ENCODE assay signal across 9 cellular contexts in the genomic region with DNA sequence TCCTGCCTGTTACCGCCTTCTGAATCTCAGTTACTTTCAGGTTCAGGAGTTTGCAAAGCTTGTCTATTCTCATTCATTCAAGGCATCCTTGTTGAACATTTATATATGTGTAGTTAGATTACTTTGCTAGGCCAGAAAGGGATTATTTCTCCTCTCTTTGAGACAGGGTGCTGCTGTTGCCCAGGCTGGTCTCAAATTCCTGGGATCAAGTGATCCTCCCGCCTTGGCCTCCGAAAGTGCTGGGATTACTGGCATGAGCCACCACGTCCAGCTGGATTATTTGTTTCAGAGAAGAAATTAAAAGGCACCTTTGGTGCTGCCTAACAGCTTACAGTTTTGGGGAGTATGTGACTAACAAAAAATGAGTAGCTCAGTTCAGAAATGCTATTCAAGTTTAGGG. TPM values are rescaled to one million over a fixed set of nuclear protein-coding genes. Genes with fewer than 3 reads are reported as not detected.
DNase-seq lines count a peak whose midpoint lies in the region; ATAC-seq and TF ChIP-seq lines count a peak whose summit lies in the region.
"Had no signal": no experiment of that assay in that cellular context is flagged by ENCODE, and none has a peak within 500 bp of the region (broad histone marks: within the 10 kb centered on the region; RNA-seq: fewer than 3 reads in every experiment).

No MANE protein-coding gene starts in this region.

- TF ChIP-seq CTCF in AG10803 (conservative IDR thresholded peaks at IDR 0.05; ENCODE audit: low read length): no peak
- TF ChIP-seq CTCF in coronary artery (IDR thresholded peaks at IDR 0.05): no peak
- no peak for TF ChIP-seq CTCF in natural killer cell (IDR thresholded peaks at IDR 0.05)

- peaks cover 0 to 3% of the 10 kb centered on the region in 2 donors for H3K27me3 Mint-ChIP-seq in natural killer cell (ENCODE audit: low read depth in 2 of 2)

- H3K36me3 ChIP-seq in KOPT-K1 (ENCODE audit: insufficient read depth, low read length): peaks cover 6% of the 10 kb centered on the region; the same call in 1 of the 2 replicates

- H3K4me3 Mint-ChIP-seq in natural killer cell: peak overlapping the region; percentile 96

- H3K4me1 Mint-ChIP-seq in natural killer cell: peaks cover 44 to 56% of the 10 kb centered on the region in 2 donors

- intact Hi-C loops in natural killer cell (cut with micrococcal nuclease): loop anchor here (1.0 to 2.0 kb wide), 2 partner anchors 14 to 71 kb away; a partner anchor contains a TSS

- H3K9me3 ChIP-seq in KOPT-K1 (ENCODE audit: insufficient read depth, low read length, poor library complexity, severe bottlenecking): no peaks in the 10 kb centered on the region

- ATAC-seq in natural killer cell: no peak
- ATAC-seq in GM19328 (IDR thresholded peaks at IDR 0.05; ENCODE audit: unreplicated experiment): no peak
- no peak for ATAC-seq in HG03196 (IDR thresholded peaks at IDR 0.05; ENCODE audit: unreplicated experiment)

- peak overlapping the region; percentile 97 for H3K4me3 ChIP-seq in AG10803 (ENCODE audit: low read length)
- H3K4me3 ChIP-seq in coronary artery: peak overlapping the region; percentile 96

- no peaks in the 10 kb centered on the region for H3K36me3 Mint-ChIP-seq in natural killer cell

- no peak for DNase-seq in AG10803 (ENCODE audit: low read depth)
- DNase-seq in coronary artery (ENCODE audit: low spot score): no peak
- no peak for DNase-seq in natural killer cell
- DNase-seq in mucosa of gallbladder (ENCODE audit: low spot score): no peak
- DNase-seq in NCI-H526 treated with DMSO at 0.1 percent for 48 hours (lab: John Stamatoyannopoulos, UW): no peak

- H3K9me3 Mint-ChIP-seq in natural killer cell: no peaks in the 10 kb centered on the region

- peak overlapping the region; percentile 97 to 98 for H3K27ac Mint-ChIP-seq in natural killer cell

- H3K27ac ChIP-seq in KOPT-K1 (ENCODE audit: low read depth, low read length, poor library complexity, severe bottlenecking): peak overlapping the region; percentile 91
- peak overlapping the region; percentile 95 to 99 for H3K27ac ChIP-seq in coronary artery

RNA-seq across cellular contexts. Expression of a gene that starts 0.8 kb away (rescaled TPM):
- 10 to 100 TPM; 56.1 to 65.5 (median 65.4) TPM for total RNA-seq in natural killer cell
- total RNA-seq in mucosa of gallbladder: 58.7 TPM

RNA-seq across cellular contexts. Expression of a gene that starts 27.5 kb away (rescaled TPM):
- total RNA-seq in natural killer cell (not detected), mucosa of gallbladder (617 TPM)
- total RNA-seq: mesenteric fat pad had no signal

RNA-seq across cellular contexts. Expression of a gene that starts 35.3 kb away (rescaled TPM):
- total RNA-seq in natural killer cell (under 1 TPM; 0.07 to 0.59 (median 0.13) TPM), mucosa of gallbladder (3.1 TPM)

RNA-seq across cellular contexts. Expression of a gene that starts 57.1 kb away (rescaled TPM):
- total RNA-seq in natural killer cell (1 to 10 TPM in 2 of 3 donors, under 1 TPM in 1; 0.82 to 3.2 (median 1.7) TPM), mucosa of gallbladder (16.5 TPM)

Comparison
In these comparisons a context has a peak if more than half of its experiments do, and no peak if none do; other contexts are left out.
1. RNA of a gene that starts 27.5 kb away (total RNA-seq): 617 TPM in mucosa of gallbladder (single experiment); not detected in natural killer cell; every median in the first group is over 100 times any median in the second.